Comparison of ENCODE assay signal across 17 cellular contexts in the genomic region with DNA sequence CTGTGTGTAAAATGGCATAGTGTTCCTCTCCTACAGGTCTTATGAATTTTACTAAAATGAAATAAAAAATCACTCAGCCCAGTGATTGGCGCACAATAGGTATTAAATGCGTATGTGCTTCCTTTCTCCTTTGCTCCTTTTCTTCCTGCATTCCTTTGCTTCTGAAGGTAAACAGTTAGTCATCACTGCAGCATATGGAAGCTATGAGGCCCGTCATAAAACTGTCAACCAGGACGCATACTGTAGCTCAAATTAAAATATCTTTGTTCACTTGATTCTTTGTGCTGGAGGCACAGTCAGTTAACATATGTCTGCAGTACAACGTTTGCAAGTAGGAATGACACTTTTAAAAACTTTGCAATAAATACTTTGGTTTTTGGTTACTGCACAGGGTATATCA.
"Had no signal": no experiment of that assay in that cellular context is flagged by ENCODE, and none has a peak within 500 bp of the region (broad histone marks: within the 10 kb centered on the region; RNA-seq: fewer than 3 reads in every experiment).

No MANE protein-coding gene starts in this region.

- H3K36me3 Mint-ChIP-seq: naive thymus-derived CD4-positive, alpha-beta T cell; stimulated activated memory B cell treated with anti-CD40 and anti-IgM and Interleukin-4, amounts not matched to agents 10 μg/mL and 1 μg/mL and 100 μg/mL, for 72 hours had no signal

- H3K9me3 Mint-ChIP-seq: dendritic cell treated with granulocyte-macrophage colony-stimulating factor and Interleukin-4, amounts not matched to agents 40 ng/mL and 50 ng/mL, for 4 days; naive thymus-derived CD4-positive, alpha-beta T cell; stimulated activated memory B cell treated with anti-CD40 and anti-IgM and Interleukin-4, amounts not matched to agents 10 μg/mL and 1 μg/mL and 100 μg/mL, for 72 hours; stimulated activated naive CD8-positive, alpha-beta T cell treated with anti-CD3 and anti-CD28 coated beads, Interleukin-15, Interleukin-2, amounts not matched to agents 100 ng/mL and 50 ng/mL, for 24 hours had no signal

- H3K27ac ChIP-seq: foreskin keratinocyte, neutrophil, psoas muscle, right lobe of liver, spleen, tibial artery had no signal

- H3K4me3 ChIP-seq: psoas muscle, right lobe of liver, spleen, tibial artery had no signal

- DNase-seq: effector memory CD8-positive, alpha-beta T cell; erythroblast; foreskin keratinocyte; left colon; naive thymus-derived CD4-positive, alpha-beta T cell; psoas muscle; retina; right lobe of liver; spleen; stimulated activated CD4-positive, alpha-beta T cell treated with anti-CD3 and anti-CD28 coated beads, Interleukin-15, amount 100 ng/mL, for 24 hours; stimulated activated CD4-positive, alpha-beta T cell treated with anti-CD3 and anti-CD28 coated beads, Interleukin-1b, Interleukin-23, amount 100 ng/mL, for 48 hours; stimulated activated CD4-positive, alpha-beta T cell treated with anti-CD3 and anti-CD28 coated beads, Interleukin-4, amount 100 ng/mL, for 24 hours; tibial artery had no signal

- H3K4me3 Mint-ChIP-seq: dendritic cell treated with granulocyte-macrophage colony-stimulating factor and Interleukin-4, amounts not matched to agents 40 ng/mL and 50 ng/mL, for 4 days; effector memory CD8-positive, alpha-beta T cell; naive thymus-derived CD4-positive, alpha-beta T cell; stimulated activated memory B cell treated with anti-CD40 and anti-IgM and Interleukin-4, amounts not matched to agents 10 μg/mL and 1 μg/mL and 100 μg/mL, for 72 hours; stimulated activated naive CD8-positive, alpha-beta T cell treated with anti-CD3 and anti-CD28 coated beads, Interleukin-15, Interleukin-2, amounts not matched to agents 100 ng/mL and 50 ng/mL, for 24 hours had no signal

- H3K27me3 ChIP-seq: foreskin keratinocyte, neutrophil, right lobe of liver, spleen, tibial artery had no signal

- H3K4me1 ChIP-seq: foreskin keratinocyte, psoas muscle, right lobe of liver, tibial artery had no signal

- H3K27me3 Mint-ChIP-seq: dendritic cell treated with granulocyte-macrophage colony-stimulating factor and Interleukin-4, amounts not matched to agents 40 ng/mL and 50 ng/mL, for 4 days; effector memory CD8-positive, alpha-beta T cell; stimulated activated memory B cell treated with anti-CD40 and anti-IgM and Interleukin-4, amounts not matched to agents 10 μg/mL and 1 μg/mL and 100 μg/mL, for 72 hours; stimulated activated naive CD8-positive, alpha-beta T cell treated with anti-CD3 and anti-CD28 coated beads, Interleukin-15, Interleukin-2, amounts not matched to agents 100 ng/mL and 50 ng/mL, for 24 hours had no signal

- H3K4me1 Mint-ChIP-seq: naive thymus-derived CD4-positive, alpha-beta T cell had no signal

- ATAC-seq: effector memory CD8-positive, alpha-beta T cell; foreskin keratinocyte; left colon; naive thymus-derived CD4-positive, alpha-beta T cell; psoas muscle; right lobe of liver had no signal

- H3K9me3 ChIP-seq: neutrophil, psoas muscle, right lobe of liver, spleen, tibial artery had no signal

- H3K36me3 ChIP-seq: neutrophil, right lobe of liver, spleen, tibial artery had no signal

- H3K27ac Mint-ChIP-seq: dendritic cell treated with granulocyte-macrophage colony-stimulating factor and Interleukin-4, amounts not matched to agents 40 ng/mL and 50 ng/mL, for 4 days; effector memory CD8-positive, alpha-beta T cell; naive thymus-derived CD4-positive, alpha-beta T cell; stimulated activated memory B cell treated with anti-CD40 and anti-IgM and Interleukin-4, amounts not matched to agents 10 μg/mL and 1 μg/mL and 100 μg/mL, for 72 hours; stimulated activated naive CD8-positive, alpha-beta T cell treated with anti-CD3 and anti-CD28 coated beads, Interleukin-15, Interleukin-2, amounts not matched to agents 100 ng/mL and 50 ng/mL, for 24 hours had no signal
